In the genomic region with DNA sequence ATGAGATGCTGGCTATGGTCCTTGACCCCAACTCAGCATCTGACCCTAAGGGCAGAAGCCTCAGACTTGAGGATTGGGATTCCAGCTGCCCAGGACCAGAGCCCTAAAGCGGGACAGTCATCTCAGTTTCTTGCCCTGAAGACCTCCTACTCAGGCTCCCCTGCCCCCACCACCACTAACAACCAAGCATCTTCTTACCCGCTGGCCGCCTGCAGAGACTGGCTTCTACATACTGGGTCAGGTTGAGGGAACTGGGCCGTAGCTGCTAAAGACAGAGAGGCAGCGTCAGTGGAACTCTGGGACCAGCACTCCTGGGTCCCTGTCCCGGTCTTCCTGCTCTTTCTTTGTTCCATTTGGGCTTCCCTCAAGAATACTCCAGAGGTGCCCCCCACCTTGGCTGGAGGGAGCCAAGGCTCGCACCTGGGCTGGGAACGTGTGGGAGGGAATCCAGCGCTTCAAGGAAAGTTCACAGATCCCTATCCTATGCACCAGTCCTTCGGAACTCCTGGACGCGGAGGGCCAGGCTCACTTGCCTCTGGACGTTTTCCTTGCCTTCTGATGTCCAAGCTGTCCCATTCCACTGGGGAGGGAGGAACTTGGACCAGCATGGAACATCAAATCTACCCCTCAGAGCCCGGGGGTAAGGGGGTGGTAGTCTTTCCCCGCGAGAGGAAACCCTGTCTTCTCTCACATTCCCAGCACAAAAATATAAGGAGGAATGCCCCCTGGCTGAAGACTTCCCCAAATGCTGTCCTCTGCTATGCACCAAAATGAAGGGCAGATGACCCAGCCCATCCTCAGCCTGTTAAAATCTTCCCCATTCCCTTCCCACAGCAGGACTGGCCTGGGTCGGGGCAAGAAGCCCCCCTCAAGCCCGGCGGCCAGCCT, we compare ENCODE assay signal across 5 cellular contexts. TPM values are rescaled to one million over a fixed set of nuclear protein-coding genes. Genes with fewer than 3 reads are reported as not detected.
DNase-seq lines count a peak whose midpoint lies in the region; ATAC-seq and TF ChIP-seq lines count a peak whose summit lies in the region.

No MANE protein-coding gene starts in this region.

- no peaks in the 10 kb centered on the region for H3K9me2 ChIP-seq in SK-N-SH

- CTCF ChIA-PET in SK-N-SH (lab: Yijun Ruan, JAX): interaction anchor here (1.2 to 4.5 kb wide), 4 partner anchors 8 to 20 kb away, joined by 4 to 19 read pairs (median 4); a partner anchor contains a TSS

- WGBS in SK-N-SH (ENCODE audit: low lambda C conversion rate): 65% methylated on average over 18 of the region's 19 CpGs
- 29 to 69% methylated on average over 2 to 4 of the region's 19 CpGs for WGBS in gastroesophageal sphincter (ENCODE audit: low coverage in 1 of 2), 2 donors

- H4K20me1 ChIP-seq in SK-N-SH (ENCODE audit: insufficient read depth): no peaks in the 10 kb centered on the region

- POLR2A ChIA-PET in SK-N-SH (lab: Yijun Ruan, JAX): no interaction called here

- TF ChIP-seq EP300 in SK-N-SH (IDR thresholded peaks at IDR 0.05; ENCODE audit: borderline replicate concordance in 1 of 2, low read depth in 1 of 2, low read length in 1 of 2): no peak
- TF ChIP-seq EP300 in gastroesophageal sphincter (IDR thresholded peaks at IDR 0.05): no peak

- H3K79me2 ChIP-seq in SK-N-SH (ENCODE audit: insufficient read depth): peaks cover 5% of the 10 kb centered on the region; the same call in 1 of the 2 replicates

- DNase-seq in SK-N-SH (no peak), activated gamma-delta T cell treated with Interleukin-2 at 50 U/mL for 16 hours (no peak)

- no peak for TF ChIP-seq RAD21 in SK-N-SH (IDR thresholded peaks at IDR 0.05; ENCODE audit: low read length)

- H3K27me3 ChIP-seq in SK-N-SH (ENCODE audit: insufficient read depth) (no peaks in the 10 kb centered on the region), gastroesophageal sphincter (no peaks in the 10 kb centered on the region)

- H3K4me3 ChIP-seq in SK-N-SH (ENCODE audit: low read depth in 2 of 2, low read length in 1 of 2) (peak overlapping the region; percentile 75 to 81), gastroesophageal sphincter (peak overlapping the region; percentile 57 to 83)

- ATAC-seq in gastroesophageal sphincter (no peak), HG03439 (IDR thresholded peaks at IDR 0.05; ENCODE audit: unreplicated experiment) (no peak)

- H2AFZ ChIP-seq in SK-N-SH (ENCODE audit: low read depth): peak overlapping the region; percentile 66

- H3K27ac ChIP-seq in SK-N-SH (ENCODE audit: low read depth in 2 of 2, low read length in 1 of 2): peak overlapping the region; percentile 36 to 76; a peak in 3 of 4 replicates
- peak overlapping the region; percentile 69 to 93 (median 88) for H3K27ac ChIP-seq in gastroesophageal sphincter
- peak overlapping the region; percentile 46 for H3K27ac ChIP-seq in temporal lobe (ENCODE audit: low read depth, low read length)

- peak overlapping the region; percentile 76 for H3K9ac ChIP-seq in SK-N-SH

- no peaks in the 10 kb centered on the region for H3K9me3 ChIP-seq in SK-N-SH
- H3K9me3 ChIP-seq in gastroesophageal sphincter: no peaks in the 10 kb centered on the region

- H3K36me3 ChIP-seq in SK-N-SH (replicated peaks in 1 of 2; ENCODE audit: control insufficient read depth in 1 of 2, insufficient read depth in 2 of 2, low read length in 1 of 2) (peaks cover 0 to 8% of the 10 kb centered on the region in 2 experiments), gastroesophageal sphincter (peaks cover 0 to 16% of the 10 kb centered on the region in 2 donors)

- peaks cover 33 to 49% of the 10 kb centered on the region in 2 experiments; a peak in 3 of 4 replicates for H3K4me1 ChIP-seq in SK-N-SH (ENCODE audit: control insufficient read depth in 1 of 2, insufficient read depth in 2 of 2, low read depth in 1 of 2, low read length in 1 of 2)
- H3K4me1 ChIP-seq in gastroesophageal sphincter: peaks cover 0 to 97% (median 35%) of the 10 kb centered on the region in 3 donors

- H3F3A ChIP-seq in SK-N-SH (replicated peaks; ENCODE audit: insufficient read depth): peaks cover 12% of the 10 kb centered on the region

- no peak for TF ChIP-seq POLR2A in gastroesophageal sphincter (IDR thresholded peaks at IDR 0.05)

- H3K4me2 ChIP-seq in SK-N-SH: peak overlapping the region; percentile 91

- no peak for TF ChIP-seq CTCF in SK-N-SH (IDR thresholded peaks at IDR 0.05)
- peak in 1 of 4 experiments; percentile 16 for TF ChIP-seq CTCF in gastroesophageal sphincter (IDR thresholded peaks at IDR 0.05)

TF ChIP-seq in SK-N-SH, 30 proteins besides CTCF, POLR2A, EP300 and RAD21:
- no peak for TF ChIP-seq SMC3 (IDR thresholded peaks at IDR 0.05; ENCODE audit: low read depth, low read length)
- no peak for TF ChIP-seq YY1 (IDR thresholded peaks at IDR 0.05; ENCODE audit: low read depth)
- no peak for TF ChIP-seq GATA2 (CRISPR knock-in tag; IDR thresholded peaks at IDR 0.05)
- TF ChIP-seq RXRA (IDR thresholded peaks at IDR 0.05; ENCODE audit: borderline replicate concordance, low read depth): no peak
- no peak for TF ChIP-seq JUND (IDR thresholded peaks at IDR 0.05)
- TF ChIP-seq GABPA (IDR thresholded peaks at IDR 0.05; ENCODE audit: low read depth): no peak
- TF ChIP-seq, protein P1, sequence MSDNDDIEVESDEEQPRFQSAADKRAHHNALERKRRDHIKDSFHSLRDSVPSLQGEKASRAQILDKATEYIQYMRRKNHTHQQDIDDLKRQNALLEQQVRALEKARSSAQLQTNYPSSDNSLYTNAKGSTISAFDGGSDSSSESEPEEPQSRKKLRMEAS (IDR thresholded peaks at IDR 0.05; ENCODE audit: low read depth): no peak
- TF ChIP-seq CHD2 (IDR thresholded peaks at IDR 0.05; ENCODE audit: low read length, partially characterized antibody): no peak
- TF ChIP-seq, protein P2, sequence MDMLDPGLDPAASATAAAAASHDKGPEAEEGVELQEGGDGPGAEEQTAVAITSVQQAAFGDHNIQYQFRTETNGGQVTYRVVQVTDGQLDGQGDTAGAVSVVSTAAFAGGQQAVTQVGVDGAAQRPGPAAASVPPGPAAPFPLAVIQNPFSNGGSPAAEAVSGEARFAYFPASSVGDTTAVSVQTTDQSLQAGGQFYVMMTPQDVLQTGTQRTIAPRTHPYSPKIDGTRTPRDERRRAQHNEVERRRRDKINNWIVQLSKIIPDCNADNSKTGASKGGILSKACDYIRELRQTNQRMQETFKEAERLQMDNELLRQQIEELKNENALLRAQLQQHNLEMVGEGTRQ (IDR thresholded peaks at IDR 0.05; ENCODE audit: borderline replicate concordance, low read depth, low read length): no peak

RNA-seq across cellular contexts. Expression of a gene that starts 0.8 kb away (rescaled TPM):
- polyA plus RNA-seq in SK-N-SH (2012; rRNA removed): 35.0 and 36.6 TPM in 2 replicates
- polyA plus RNA-seq in SK-N-SH (2012; cell fraction: cytosol; rRNA removed): 20.6 and 30.6 TPM in 2 replicates
- polyA plus RNA-seq in SK-N-SH (2012; cell fraction: nucleus; rRNA removed): 67.2 and 75.5 TPM in 2 replicates
- 10 to 100 TPM; 15.6 to 26.6 (median 22.9) TPM for total RNA-seq in gastroesophageal sphincter
- total RNA-seq in temporal lobe: 1.7 TPM

RNA-seq across cellular contexts. Expression of a gene that starts 24.2 kb away (rescaled TPM):
- 0.25 and 0.31 TPM in 2 replicates for polyA plus RNA-seq in SK-N-SH (2012; rRNA removed)
- 0.03 and 0.16 TPM in 2 replicates for polyA plus RNA-seq in SK-N-SH (2012; cell fraction: cytosol; rRNA removed)
- 2.4 and 2.5 TPM in 2 replicates for polyA plus RNA-seq in SK-N-SH (2012; cell fraction: nucleus; rRNA removed)
- total RNA-seq in gastroesophageal sphincter (1 to 10 TPM in 2 of 4 donors, under 1 TPM in 2; 0.40 to 5.8 (median 2.6) TPM), temporal lobe (0.25 TPM)

RNA-seq across cellular contexts. Expression of a gene that starts 36.9 kb away (rescaled TPM):
- polyA plus RNA-seq in SK-N-SH (2012; rRNA removed): 6.9 and 8.6 TPM in 2 replicates
- 2.3 and 4.0 TPM in 2 replicates for polyA plus RNA-seq in SK-N-SH (2012; cell fraction: cytosol; rRNA removed)
- polyA plus RNA-seq in SK-N-SH (2012; cell fraction: nucleus; rRNA removed): 27.7 and 28.7 TPM in 2 replicates
- 1 to 10 TPM in 2 of 4 donors, under 1 TPM in 2; 0.13 to 2.3 (median 0.64) TPM for total RNA-seq in gastroesophageal sphincter
- 2.2 TPM for total RNA-seq in temporal lobe

RNA-seq across cellular contexts. Expression of a gene that starts 50.5 kb away (rescaled TPM):
- polyA plus RNA-seq in SK-N-SH (2012; rRNA removed): 32.2 and 45.4 TPM in 2 replicates
- 3.9 and 5.2 TPM in 2 replicates for polyA plus RNA-seq in SK-N-SH (2012; cell fraction: cytosol; rRNA removed)
- 305 and 362 TPM in 2 replicates for polyA plus RNA-seq in SK-N-SH (2012; cell fraction: nucleus; rRNA removed)
- total RNA-seq in gastroesophageal sphincter (10 to 100 TPM; 11.3 to 47.5 (median 24.1) TPM), temporal lobe (14.5 TPM)

RNA-seq across cellular contexts. Expression of a gene that starts 50.7 kb away (rescaled TPM):
- polyA plus RNA-seq in SK-N-SH (2012; rRNA removed): 14.6 and 21.8 TPM in 2 replicates
- 7.9 and 10.3 TPM in 2 replicates for polyA plus RNA-seq in SK-N-SH (2012; cell fraction: cytosol; rRNA removed)
- polyA plus RNA-seq in SK-N-SH (2012; cell fraction: nucleus; rRNA removed): 41.0 and 89.7 TPM in 2 replicates
- total RNA-seq in gastroesophageal sphincter (10 to 100 TPM; 14.9 to 27.7 (median 17.4) TPM), temporal lobe (15.5 TPM)
